ENCODE assay signal across 9 cellular contexts in genomic region chr10:7337431-7338171, GRCh38.
DNase-seq lines count a peak whose midpoint lies in the region; ATAC-seq lines count a peak whose summit lies in the region.
"Had no signal": no experiment of that assay in that cellular context is flagged by ENCODE, and none has a peak within 500 bp of the region (broad histone marks: within the 10 kb centered on the region; RNA-seq: fewer than 3 reads in every experiment).

No MANE protein-coding gene starts in this region.

- H3K4me1 Mint-ChIP-seq in activated naive CD4-positive, alpha-beta T cell treated with anti-CD3 and anti-CD28 coated beads for 36 hours (ENCODE audit: low read depth), result peaks cover 54% of the 10 kb centered on the region
- peaks cover 41% of the 10 kb centered on the region for H3K4me1 Mint-ChIP-seq in stimulated activated memory B cell treated with anti-CD40 and anti-IgM and Interleukin-4, amounts not matched to agents 10 μg/mL and 1 μg/mL and 100 μg/mL, for 72 hours

- CTCF ChIA-PET in activated naive CD4-positive, alpha-beta T cell treated with anti-CD3 and anti-CD28 coated beads for 36 hours (lab: Charles Lee), result no interaction called here

- intact Hi-C loops in activated naive CD4-positive, alpha-beta T cell treated with anti-CD3 and anti-CD28 coated beads for 36 hours (cut with micrococcal nuclease), result no loop called here

- H3K27me3 Mint-ChIP-seq in activated naive CD4-positive, alpha-beta T cell treated with anti-CD3 and anti-CD28 coated beads for 36 hours (ENCODE audit: low read depth), result no peaks in the 10 kb centered on the region
- H3K27me3 Mint-ChIP-seq in stimulated activated memory B cell treated with anti-CD40 and anti-IgM and Interleukin-4, amounts not matched to agents 10 μg/mL and 1 μg/mL and 100 μg/mL, for 72 hours, result no peaks in the 10 kb centered on the region
- H3K27me3 Mint-ChIP-seq: T-cell had no signal

- peak; percentile 84 for ATAC-seq in HG02678 (IDR thresholded peaks at IDR 0.05; ENCODE audit: unreplicated experiment)
- ATAC-seq in stimulated activated memory B cell treated with anti-CD40 and anti-IgM and Interleukin-4, amounts not matched to agents 10 μg/mL and 1 μg/mL and 100 μg/mL, for 72 hours, result peak; percentile 88

- peak overlapping the region; percentile 68 for H3K27ac Mint-ChIP-seq in activated naive CD4-positive, alpha-beta T cell treated with anti-CD3 and anti-CD28 coated beads for 36 hours
- H3K27ac Mint-ChIP-seq in stimulated activated memory B cell treated with anti-CD40 and anti-IgM and Interleukin-4, amounts not matched to agents 10 μg/mL and 1 μg/mL and 100 μg/mL, for 72 hours, result peak overlapping the region; percentile 82

- H3K4me3 Mint-ChIP-seq in activated naive CD4-positive, alpha-beta T cell treated with anti-CD3 and anti-CD28 coated beads for 36 hours, result no peak overlapping the region
- peak overlapping the region; percentile 9 for H3K4me3 Mint-ChIP-seq in stimulated activated memory B cell treated with anti-CD40 and anti-IgM and Interleukin-4, amounts not matched to agents 10 μg/mL and 1 μg/mL and 100 μg/mL, for 72 hours
- H3K4me3 Mint-ChIP-seq: T-cell had no signal

- peaks cover 31% of the 10 kb centered on the region for H3K36me3 Mint-ChIP-seq in activated naive CD4-positive, alpha-beta T cell treated with anti-CD3 and anti-CD28 coated beads for 36 hours (ENCODE audit: low read depth)
- peaks cover 59% of the 10 kb centered on the region for H3K36me3 Mint-ChIP-seq in stimulated activated memory B cell treated with anti-CD40 and anti-IgM and Interleukin-4, amounts not matched to agents 10 μg/mL and 1 μg/mL and 100 μg/mL, for 72 hours

- DNase-seq in activated naive CD4-positive, alpha-beta T cell treated with anti-CD3 and anti-CD28 coated beads for 36 hours, result peak; percentile 28
- no peak for DNase-seq in activated naive CD4-positive, alpha-beta T cell treated with Interleukin-2 at 50 U/mL for 16 hours
- DNase-seq in NOMO-1 treated with DMSO at 0.1 percent for 48 hours (lab: John Stamatoyannopoulos, UW; ENCODE audit: unreplicated experiment), result peak; percentile 42
- no peak for DNase-seq in HPDE6-E6E7 (ENCODE audit: extremely low spot score)
- no peak for DNase-seq in OCI-M2 (lab: John Stamatoyannopoulos, UW; ENCODE audit: unreplicated experiment)
- no peak for DNase-seq in NCI-H1436 (lab: John Stamatoyannopoulos, UW)
- DNase-seq: T-cell had no signal

- H3K9me3 Mint-ChIP-seq in activated naive CD4-positive, alpha-beta T cell treated with anti-CD3 and anti-CD28 coated beads for 36 hours, result peaks cover 1% of the 10 kb centered on the region
- H3K9me3 Mint-ChIP-seq in stimulated activated memory B cell treated with anti-CD40 and anti-IgM and Interleukin-4, amounts not matched to agents 10 μg/mL and 1 μg/mL and 100 μg/mL, for 72 hours, result peaks cover 5% of the 10 kb centered on the region
- H3K9me3 Mint-ChIP-seq: T-cell had no signal

Comparison
In these comparisons a context has a peak if more than half of its experiments do, and no peak if none do; other contexts are left out.
1. DNase-seq: peak in activated naive CD4-positive, alpha-beta T cell treated with anti-CD3 and anti-CD28 coated beads for 36 hours (single experiment) and NOMO-1 treated with DMSO at 0.1 percent for 48 hours (single experiment); none in activated naive CD4-positive, alpha-beta T cell treated with Interleukin-2 at 50 U/mL for 16 hours (single experiment), HPDE6-E6E7 (single experiment), OCI-M2 (single experiment) and NCI-H1436 (single experiment).